14 cellular contexts compared by ENCODE assay signal in genomic region chr4:184392748-184393334, GRCh38.
DNase-seq lines count a peak whose midpoint lies in the region; ATAC-seq, FAIRE-seq and TF ChIP-seq lines count a peak whose summit lies in the region.
"Had no signal": no experiment of that assay in that cellular context is flagged by ENCODE, and none has a peak within 500 bp of the region (broad histone marks: within the 10 kb centered on the region; RNA-seq: fewer than 3 reads in every experiment).

No MANE protein-coding gene starts in this region.

- peaks cover 4% of the 10 kb centered on the region for H3K27me3 Mint-ChIP-seq in nephron progenitor cell (ENCODE audit: low read depth, poor library complexity)
- H3K27me3 Mint-ChIP-seq: activated CD8-positive, alpha-beta T cell treated with anti-CD3 and anti-CD28 coated beads for 36 hours; activated naive CD4-positive, alpha-beta T cell treated with anti-CD3 and anti-CD28 coated beads, Interleukin-2, amount 50 U/mL, for 24 hours had no signal

- no peak for TF ChIP-seq POLR2A in HepG2 (IDR thresholded peaks at IDR 0.05; ENCODE audit: insufficient read depth in 1 of 2, low read depth in 2 of 2, low read length in 2 of 2)
- no peak for TF ChIP-seq POLR2A in vagina (IDR thresholded peaks at IDR 0.05)

- in situ Hi-C loops in HepG2 (cut with HindIII; ENCODE audit: extremely low pct_ligation_motif_present, low pct_unique_long_range_greater_than_20kb) = no loop called here

- H2AFZ ChIP-seq in HepG2 (ENCODE audit: low read length) (no peak overlapping the region), SK-N-SH (ENCODE audit: low read depth) (no peak overlapping the region)

- TF ChIP-seq RAD21 in liver (IDR thresholded peaks at IDR 0.05) (no peak), HepG2 (CRISPR knock-in tag; IDR thresholded peaks at IDR 0.05) (no peak), SK-N-SH (IDR thresholded peaks at IDR 0.05; ENCODE audit: low read length) (no peak)

- no peak for TF ChIP-seq CTCF in liver (IDR thresholded peaks at IDR 0.05; ENCODE audit: low read depth, low read length, missing input control)
- no peak for TF ChIP-seq CTCF in HepG2 (CRISPR knock-in tag; IDR thresholded peaks at IDR 0.05)
- no peak for TF ChIP-seq CTCF in nephron progenitor cell (IDR thresholded peaks at IDR 0.05)
- no peak for TF ChIP-seq CTCF in vagina (IDR thresholded peaks at IDR 0.05)
- TF ChIP-seq CTCF in SK-N-SH (IDR thresholded peaks at IDR 0.05) = no peak

- no peak for DNase-seq in HepG2 (ENCODE audit: low spot score)
- DNase-seq in globus pallidus (ENCODE audit: low spot score) = peak; percentile 66
- DNase-seq in nephron progenitor cell = no peak
- DNase-seq in vagina (ENCODE audit: extremely low spot score in 2 of 2) = no peak
- DNase-seq in SK-N-SH = no peak
- DNase-seq in HT-29 (ENCODE audit: low spot score) = no peak
- DNase-seq: activated CD8-positive, alpha-beta T cell treated with anti-CD3 and anti-CD28 coated beads for 36 hours; cortex of kidney; mesendoderm; NCI-H187 had no signal

- H3K4me1 ChIP-seq in liver (ENCODE audit: control insufficient read depth in 4 of 4, insufficient read depth in 4 of 4, low read length in 3 of 4) (no peaks in the 10 kb centered on the region), HepG2 (ENCODE audit: insufficient read depth, low read length) (no peaks in the 10 kb centered on the region), vagina (no peaks in the 10 kb centered on the region), SK-N-SH (ENCODE audit: control insufficient read depth in 1 of 2, insufficient read depth in 2 of 2, low read depth in 1 of 2, low read length in 1 of 2) (no peaks in the 10 kb centered on the region)

- H3K4me2 ChIP-seq in HepG2 (ENCODE audit: low read depth, low read length) (no peak overlapping the region), SK-N-SH (no peak overlapping the region)

- peak overlapping the region; percentile 66 for H3K27ac Mint-ChIP-seq in nephron progenitor cell
- H3K27ac Mint-ChIP-seq: activated naive CD4-positive, alpha-beta T cell treated with anti-CD3 and anti-CD28 coated beads, Interleukin-2, amount 50 U/mL, for 24 hours had no signal

- H3K27ac ChIP-seq in liver (ENCODE audit: low read depth in 1 of 2, low read length in 2 of 2) = peak overlapping the region; percentile 45 to 56
- H3K27ac ChIP-seq in HepG2 (ENCODE audit: extremely low read length, insufficient read depth, low read length) = no peak overlapping the region
- H3K27ac ChIP-seq in vagina = peak overlapping the region; percentile 57
- H3K27ac ChIP-seq in SK-N-SH (ENCODE audit: low read depth in 2 of 2, low read length in 1 of 2) = no peak overlapping the region

- no peak overlapping the region for H3K4me3 Mint-ChIP-seq in nephron progenitor cell
- H3K4me3 Mint-ChIP-seq: activated CD8-positive, alpha-beta T cell treated with anti-CD3 and anti-CD28 coated beads for 36 hours; activated naive CD4-positive, alpha-beta T cell treated with anti-CD3 and anti-CD28 coated beads, Interleukin-2, amount 50 U/mL, for 24 hours; T-helper 1 cell treated with Interleukin-12 subunit alpha and Interleukin-12 subunit beta and Interleukin-4 antibody, amounts not matched to agents 30 μg/mL and 1 μg/mL, for 36 hours had no signal

- H3K9ac ChIP-seq in liver (ENCODE audit: low read depth in 1 of 2, low read length in 2 of 2) = no peak overlapping the region
- H3K9ac ChIP-seq in HepG2 (ENCODE audit: insufficient read depth, low read depth, low read length) = no peak overlapping the region
- no peak overlapping the region for H3K9ac ChIP-seq in SK-N-SH

- no peaks in the 10 kb centered on the region for H3F3A ChIP-seq in SK-N-SH (replicated peaks; ENCODE audit: insufficient read depth)

- no peak for TF ChIP-seq EP300 in HepG2 (IDR thresholded peaks at IDR 0.05; ENCODE audit: low read depth in 2 of 2, low read length in 2 of 2)
- no peak for TF ChIP-seq EP300 in HepG2 (CRISPR knock-in tag; IDR thresholded peaks at IDR 0.05; ENCODE audit: borderline replicate concordance)
- no peak for TF ChIP-seq EP300 in SK-N-SH (IDR thresholded peaks at IDR 0.05; ENCODE audit: borderline replicate concordance in 1 of 2, low read depth in 1 of 2, low read length in 1 of 2)

- no peak overlapping the region for H3K4me3 ChIP-seq in liver (ENCODE audit: low read depth in 1 of 3, low read length in 3 of 3)
- H3K4me3 ChIP-seq in HepG2 (replicated peaks in 1 of 3; ENCODE audit: insufficient read depth in 1 of 3, low read depth in 2 of 3, low read length in 3 of 3) = no peak overlapping the region
- H3K4me3 ChIP-seq in vagina = no peak overlapping the region
- no peak overlapping the region for H3K4me3 ChIP-seq in SK-N-SH (ENCODE audit: low read depth in 2 of 2, low read length in 1 of 2)

- no peaks in the 10 kb centered on the region for H3K79me2 ChIP-seq in HepG2 (ENCODE audit: insufficient read depth, low read length)
- no peaks in the 10 kb centered on the region for H3K79me2 ChIP-seq in SK-N-SH (ENCODE audit: insufficient read depth)

- no peaks in the 10 kb centered on the region for H3K9me3 Mint-ChIP-seq in nephron progenitor cell
- H3K9me3 Mint-ChIP-seq: activated CD8-positive, alpha-beta T cell treated with anti-CD3 and anti-CD28 coated beads for 36 hours; activated naive CD4-positive, alpha-beta T cell treated with anti-CD3 and anti-CD28 coated beads, Interleukin-2, amount 50 U/mL, for 24 hours had no signal

- WGBS in liver = 79% methylated on average over 12 of the region's 12 CpGs
- WGBS in HepG2 (ENCODE audit: low lambda C conversion rate) = 95% methylated on average over 12 of the region's 12 CpGs
- 98% methylated on average over 10 of the region's 12 CpGs for WGBS in SK-N-SH (ENCODE audit: low lambda C conversion rate)

- H3K9me2 ChIP-seq in SK-N-SH = no peaks in the 10 kb centered on the region

- H3K27me3 ChIP-seq in liver (ENCODE audit: control insufficient read depth in 4 of 4, insufficient read depth in 4 of 4, low read length in 3 of 4) (no peaks in the 10 kb centered on the region), HepG2 (ENCODE audit: control insufficient read depth in 1 of 2, insufficient read depth in 2 of 2, low read length in 2 of 2) (no peaks in the 10 kb centered on the region), vagina (no peaks in the 10 kb centered on the region), SK-N-SH (ENCODE audit: insufficient read depth) (no peaks in the 10 kb centered on the region)

- FAIRE-seq in HepG2 (lab: Jason Lieb, UNC) = no peak

- H4K20me1 ChIP-seq in HepG2 (ENCODE audit: insufficient read depth, low read length) = no peaks in the 10 kb centered on the region
- H4K20me1 ChIP-seq in SK-N-SH (ENCODE audit: insufficient read depth) = no peaks in the 10 kb centered on the region

- BruUV-seq in HepG2 (replicated peaks; lab: Mats Ljungman, UMichigan) = no TSS peak

- CTCF ChIA-PET in HepG2 (lab: Yijun Ruan, JAX; ENCODE audit: low intra/inter-chr PET ratio, low total read pairs) = no interaction called here
- CTCF ChIA-PET in SK-N-SH (lab: Yijun Ruan, JAX) = interaction anchor here (2.2 kb wide), 1 partner anchor 9 kb away, joined by 5 read pairs; no protein-coding TSS in a partner anchor

- H3K36me3 ChIP-seq in liver (ENCODE audit: control insufficient read depth in 4 of 4, insufficient read depth in 3 of 4, low read depth in 1 of 4, low read length in 3 of 4) (peaks cover 10 to 77% (median 54%) of the 10 kb centered on the region in 4 donors), HepG2 (replicated peaks in 1 of 2; ENCODE audit: control insufficient read depth in 1 of 2, insufficient read depth in 2 of 2, low read length in 2 of 2) (peaks cover 33 to 76% of the 10 kb centered on the region in 2 experiments), vagina (peaks cover 0 to 61% of the 10 kb centered on the region in 2 donors), SK-N-SH (replicated peaks in 1 of 2; ENCODE audit: control insufficient read depth in 1 of 2, insufficient read depth in 2 of 2, low read length in 1 of 2) (peaks cover 45 to 78% of the 10 kb centered on the region in 2 experiments)

- peaks cover 84% of the 10 kb centered on the region for H3K36me3 Mint-ChIP-seq in nephron progenitor cell (ENCODE audit: low read depth)

- intact Hi-C loops in HepG2 (cut with micrococcal nuclease; ENCODE audit: unreplicated experiment) (no loop called here), vagina (cut with DNase I) (no loop called here)

- peaks cover 34% of the 10 kb centered on the region for H3K4me1 Mint-ChIP-seq in nephron progenitor cell

- POLR2A ChIA-PET in HepG2 (lab: Yijun Ruan, JAX) = no interaction called here
- POLR2A ChIA-PET in SK-N-SH (lab: Yijun Ruan, JAX) = no interaction called here

- H3K9me3 ChIP-seq in liver (ENCODE audit: control insufficient read depth in 4 of 4, low read length in 3 of 4) = no peaks in the 10 kb centered on the region
- H3K9me3 ChIP-seq in HepG2 (ENCODE audit: low read length) = no peaks in the 10 kb centered on the region
- H3K9me3 ChIP-seq in vagina = no peaks in the 10 kb centered on the region
- no peaks in the 10 kb centered on the region for H3K9me3 ChIP-seq in SK-N-SH

- ATAC-seq in HepG2 (no peak), GM19351 (IDR thresholded peaks at IDR 0.05; ENCODE audit: unreplicated experiment) (no peak)
- ATAC-seq: activated CD8-positive, alpha-beta T cell treated with anti-CD3 and anti-CD28 coated beads for 36 hours had no signal

TF ChIP-seq in liver, 16 proteins besides CTCF, POLR2A, EP300 and RAD21:
- TF ChIP-seq MAX (IDR thresholded peaks at IDR 0.05) (peak; percentile 21), HNF4A (conservative IDR thresholded peaks at IDR 0.05) (no peak)

TF ChIP-seq in HepG2, 621 proteins besides CTCF, POLR2A, EP300 and RAD21 (continues in another document):
- no peak for TF ChIP-seq PRMT3 (CRISPR knock-in tag; IDR thresholded peaks at IDR 0.05; ENCODE audit: borderline replicate concordance, low read depth)
- TF ChIP-seq NFKB2 (CRISPR knock-in tag; IDR thresholded peaks at IDR 0.05; ENCODE audit: borderline replicate concordance) = no peak

TF ChIP-seq in SK-N-SH, 30 proteins besides CTCF, POLR2A, EP300 and RAD21 (continues in another document):
- TF ChIP-seq CHD2 (IDR thresholded peaks at IDR 0.05; ENCODE audit: low read length, partially characterized antibody) (no peak), RXRA (IDR thresholded peaks at IDR 0.05; ENCODE audit: borderline replicate concordance, low read depth) (no peak), RFX5 (IDR thresholded peaks at IDR 0.05; ENCODE audit: low read length) (no peak), TEAD4 (IDR thresholded peaks at IDR 0.05; ENCODE audit: borderline replicate concordance, insufficient read depth) (no peak)

Comparison
In these comparisons a context has a peak if more than half of its experiments do, and no peak if none do; other contexts are left out.
1. H3K27ac ChIP-seq: peak in liver (2 of 2) and vagina (single experiment); none in HepG2 (single experiment) and SK-N-SH (0 of 2).